In genomic region chr15:42207674-42208579, GRCh38 we compare ENCODE assay signal across 1 cellular context.
TF ChIP-seq lines count a peak whose summit lies in the region.

TSS of gene VPS39 (minus strand) at chr15:42208304. CDS start at chr15:42208153, 151 bp downstream.

TF ChIP-seq in HepG2, 621 proteins besides CTCF, POLR2A, EP300 and RAD21 (continued from another document and continues in another):
- TF ChIP-seq ZNF30 (CRISPR knock-in tag; IDR thresholded peaks at IDR 0.05) (no peak), PPARG (CRISPR knock-in tag; conservative IDR thresholded peaks at IDR 0.05) (no peak), ZNF740 (CRISPR knock-in tag; IDR thresholded peaks at IDR 0.05) (no peak), MTERF4 (CRISPR knock-in tag; IDR thresholded peaks at IDR 0.05) (0 out of 2 replicates have a peak, but pooled peaks have one; percentile 29), CSRNP2 (CRISPR knock-in tag; conservative IDR thresholded peaks at IDR 0.05; ENCODE audit: low read depth) (no peak), CC2D1A (CRISPR knock-in tag; IDR thresholded peaks at IDR 0.05) (no peak), SP4 (CRISPR knock-in tag; IDR thresholded peaks at IDR 0.05) (peak; percentile 77; the same call in 1 of the 2 replicates), ZNF329 (CRISPR knock-in tag; IDR thresholded peaks at IDR 0.05; ENCODE audit: low read depth) (0 out of 2 replicates have a peak, but pooled peaks have one; percentile 47), FOXA1 (IDR thresholded peaks at IDR 0.05) (no peak), FOXA1 (CRISPR knock-in tag; IDR thresholded peaks at IDR 0.05) (no peak), KAT8 (CRISPR knock-in tag; IDR thresholded peaks at IDR 0.05) (peak; percentile 97), TFDP2 (CRISPR knock-in tag; IDR thresholded peaks at IDR 0.05) (peak; percentile 34; the same call in 1 of the 2 replicates), ZNF839 (CRISPR knock-in tag; IDR thresholded peaks at IDR 0.05; ENCODE audit: borderline replicate concordance) (no peak), MATR3 (CRISPR knock-in tag; IDR thresholded peaks at IDR 0.05) (no peak), ZBTB8A (CRISPR knock-in tag; IDR thresholded peaks at IDR 0.05; ENCODE audit: borderline replicate concordance, low read depth) (no peak), ZIK1 (CRISPR knock-in tag; IDR thresholded peaks at IDR 0.05; ENCODE audit: borderline replicate concordance, low read depth) (no peak), POLR2AphosphoS2 (IDR thresholded peaks at IDR 0.05; ENCODE audit: low read depth, low read length) (peak; percentile 77), ZNF263 (CRISPR knock-in tag; IDR thresholded peaks at IDR 0.05) (no peak), FOXM1 (CRISPR knock-in tag; IDR thresholded peaks at IDR 0.05) (no peak), PAXIP1 (CRISPR knock-in tag; conservative IDR thresholded peaks at IDR 0.05) (peak; percentile 35; the same call in 1 of the 2 replicates), ZNF136 (CRISPR knock-in tag; IDR thresholded peaks at IDR 0.05; ENCODE audit: low read depth) (no peak), ZNF407 (CRISPR knock-in tag; IDR thresholded peaks at IDR 0.05; ENCODE audit: not compliant biosample characterization) (no peak), MAF1 (CRISPR knock-in tag; IDR thresholded peaks at IDR 0.05; ENCODE audit: borderline replicate concordance) (no peak), ATF2 (CRISPR knock-in tag; IDR thresholded peaks at IDR 0.05) (no peak), HNRNPUL1 (IDR thresholded peaks at IDR 0.05; ENCODE audit: low read depth, low read length) (no peak), MYNN (CRISPR knock-in tag; IDR thresholded peaks at IDR 0.05; ENCODE audit: low read depth) (no peak), ZKSCAN5 (CRISPR knock-in tag; IDR thresholded peaks at IDR 0.05) (no peak), ZBTB7B (CRISPR knock-in tag; IDR thresholded peaks at IDR 0.05) (no peak), ZKSCAN8 (CRISPR knock-in tag; IDR thresholded peaks at IDR 0.05; ENCODE audit: borderline replicate concordance) (no peak; the same call in 1 of the 2 replicates), POLR2G (IDR thresholded peaks at IDR 0.05; ENCODE audit: low read depth, low read length) (peak; percentile 91), SPEN (CRISPR knock-in tag; IDR thresholded peaks at IDR 0.05; ENCODE audit: low read depth) (peak; percentile 72; the same call in 1 of the 2 replicates), ZNF747 (CRISPR knock-in tag; IDR thresholded peaks at IDR 0.05; ENCODE audit: borderline replicate concordance) (peak; percentile 49; the same call in 1 of the 2 replicates), E2F2 (CRISPR knock-in tag; IDR thresholded peaks at IDR 0.05; ENCODE audit: borderline replicate concordance) (no peak), THAP8 (CRISPR knock-in tag; IDR thresholded peaks at IDR 0.05; ENCODE audit: borderline replicate concordance) (no peak), ZNF577 (CRISPR knock-in tag; IDR thresholded peaks at IDR 0.05; ENCODE audit: borderline replicate concordance, low read depth) (no peak), ZBTB33 (CRISPR knock-in tag; IDR thresholded peaks at IDR 0.05) (no peak), NR2C2 (CRISPR knock-in tag; IDR thresholded peaks at IDR 0.05; ENCODE audit: borderline replicate concordance) (peak; percentile 41; the same call in 1 of the 2 replicates), ZNF816 (CRISPR knock-in tag; IDR thresholded peaks at IDR 0.05; ENCODE audit: borderline replicate concordance) (no peak)
